In the genomic region with DNA sequence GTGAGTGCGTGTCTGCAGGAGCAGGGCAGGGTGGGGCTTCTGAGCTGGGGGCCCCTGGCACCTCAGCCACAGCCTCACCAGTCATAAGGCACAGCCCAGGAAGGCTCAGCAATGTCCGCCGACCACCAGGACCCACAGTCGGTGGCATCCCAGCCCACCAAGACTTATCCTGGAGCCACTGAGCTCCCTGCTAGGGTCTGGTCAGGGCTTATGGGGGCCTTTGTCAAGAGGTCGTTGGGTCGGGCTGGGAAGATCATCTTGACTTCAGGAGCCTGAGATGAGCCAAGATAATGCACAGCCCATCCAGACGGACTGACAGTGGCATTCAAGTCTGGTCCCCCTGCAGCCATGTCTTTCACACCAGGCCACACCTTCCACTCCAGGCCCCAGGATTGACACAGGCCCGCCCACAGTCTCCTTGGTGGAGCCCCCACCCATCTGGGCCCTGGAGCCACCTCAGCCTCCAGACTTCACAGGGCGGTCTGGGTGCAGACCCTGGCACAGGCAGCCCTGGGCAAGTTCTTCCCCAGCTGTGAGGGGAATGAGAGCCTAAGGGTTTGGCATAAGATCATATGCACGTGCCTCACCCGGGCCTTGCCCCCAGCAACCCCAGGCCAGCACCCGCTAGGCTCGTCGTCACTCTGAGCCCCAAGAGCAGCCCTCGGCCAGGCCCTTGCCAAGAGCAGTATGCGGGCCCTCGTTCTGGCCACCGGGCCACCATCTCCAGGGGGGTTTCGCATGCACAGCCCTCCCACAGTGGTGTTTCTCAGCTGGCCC, we compare ENCODE assay signal across 14 cellular contexts.
DNase-seq lines count a peak whose midpoint lies in the region; ATAC-seq and TF ChIP-seq lines count a peak whose summit lies in the region.
"Had no signal": no experiment of that assay in that cellular context is flagged by ENCODE, and none has a peak within 500 bp of the region (broad histone marks: within the 10 kb centered on the region; RNA-seq: fewer than 3 reads in every experiment).

No MANE protein-coding gene starts in this region.

- CTCF ChIA-PET in activated naive CD4-positive, alpha-beta T cell treated with anti-CD3 and anti-CD28 coated beads, Interleukin-2, amount 10 ng/mL, durations not matched to agents 7 days and 5 days (lab: Charles Lee): no interaction called here

- no peak for TF ChIP-seq POLR2A in adrenal gland (IDR thresholded peaks at IDR 0.05)
- TF ChIP-seq POLR2A in lower leg skin (IDR thresholded peaks at IDR 0.05): no peak

- H3K27me3 Mint-ChIP-seq in activated naive CD4-positive, alpha-beta T cell treated with anti-CD3 and anti-CD28 coated beads, Interleukin-2, amount 10 ng/mL, durations not matched to agents 7 days and 5 days: no peaks in the 10 kb centered on the region
- peaks cover 11% of the 10 kb centered on the region for H3K27me3 Mint-ChIP-seq in type B pancreatic cell

- H3K4me1 ChIP-seq in adrenal gland (replicated peaks in 1 of 2): no peaks in the 10 kb centered on the region

- no peak for ATAC-seq in GM21737 (IDR thresholded peaks at IDR 0.05; ENCODE audit: unreplicated experiment)

- H3K27ac ChIP-seq in adrenal gland: peak overlapping the region in 1 of 5 donors; percentile 72
- H3K27ac ChIP-seq: skin epidermis had no signal

- H3K27ac Mint-ChIP-seq in activated naive CD4-positive, alpha-beta T cell treated with anti-CD3 and anti-CD28 coated beads, Interleukin-2, amount 10 ng/mL, durations not matched to agents 7 days and 5 days: no peak overlapping the region
- no peak overlapping the region for H3K27ac Mint-ChIP-seq in type B pancreatic cell
- H3K27ac Mint-ChIP-seq: natural killer cell treated with Interleukin-12 subunit alpha and Interleukin-12 subunit beta and Interleukin-15 and Interleukin-18, amount 100 ng/mL, for 72 hours had no signal

- no peak for TF ChIP-seq CTCF in adrenal gland (IDR thresholded peaks at IDR 0.05)
- no peak for TF ChIP-seq CTCF in lower leg skin (IDR thresholded peaks at IDR 0.05)
- TF ChIP-seq CTCF in type B pancreatic cell (conservative IDR thresholded peaks at IDR 0.05): no peak

- peaks cover 4% of the 10 kb centered on the region for H3K9me3 Mint-ChIP-seq in activated naive CD4-positive, alpha-beta T cell treated with anti-CD3 and anti-CD28 coated beads, Interleukin-2, amount 10 ng/mL, durations not matched to agents 7 days and 5 days
- peaks cover 5% of the 10 kb centered on the region for H3K9me3 Mint-ChIP-seq in type B pancreatic cell
- H3K9me3 Mint-ChIP-seq: H9; natural killer cell treated with Interleukin-12 subunit alpha and Interleukin-12 subunit beta and Interleukin-15 and Interleukin-18, amount 100 ng/mL, for 72 hours had no signal

- no peak overlapping the region for H3K4me3 ChIP-seq in adrenal gland
- no peak overlapping the region for H3K4me3 ChIP-seq in lower leg skin (ENCODE audit: low read depth, poor library complexity, severe bottlenecking)
- H3K4me3 ChIP-seq: skin epidermis had no signal

- no peak overlapping the region for H3K4me3 Mint-ChIP-seq in activated naive CD4-positive, alpha-beta T cell treated with anti-CD3 and anti-CD28 coated beads, Interleukin-2, amount 10 ng/mL, durations not matched to agents 7 days and 5 days
- no peak overlapping the region for H3K4me3 Mint-ChIP-seq in type B pancreatic cell
- H3K4me3 Mint-ChIP-seq: brain; H9; natural killer cell treated with Interleukin-12 subunit alpha and Interleukin-12 subunit beta and Interleukin-15 and Interleukin-18, amount 100 ng/mL, for 72 hours had no signal

- peaks cover 0 to 4% of the 10 kb centered on the region in 2 donors for H3K36me3 ChIP-seq in adrenal gland (replicated peaks in 1 of 2)

- H3K9me3 ChIP-seq in adrenal gland (replicated peaks in 1 of 3): no peaks in the 10 kb centered on the region

- WGBS in adrenal gland, 4 donors: 91 to 97% (median 94%) methylated on average over 8 to 19 of the region's 19 CpGs
- 78 to 80% methylated on average over 17 to 19 of the region's 19 CpGs for WGBS in lower leg skin, 2 donors

- peaks cover 1% of the 10 kb centered on the region for H3K36me3 Mint-ChIP-seq in activated naive CD4-positive, alpha-beta T cell treated with anti-CD3 and anti-CD28 coated beads, Interleukin-2, amount 10 ng/mL, durations not matched to agents 7 days and 5 days
- no peaks in the 10 kb centered on the region for H3K36me3 Mint-ChIP-seq in type B pancreatic cell
- H3K36me3 Mint-ChIP-seq: brain; natural killer cell treated with Interleukin-12 subunit alpha and Interleukin-12 subunit beta and Interleukin-15 and Interleukin-18, amount 100 ng/mL, for 72 hours had no signal

- H3K4me1 Mint-ChIP-seq in activated naive CD4-positive, alpha-beta T cell treated with anti-CD3 and anti-CD28 coated beads, Interleukin-2, amount 10 ng/mL, durations not matched to agents 7 days and 5 days: peaks cover 7% of the 10 kb centered on the region
- H3K4me1 Mint-ChIP-seq in type B pancreatic cell (ENCODE audit: unreplicated experiment): peaks cover 7% of the 10 kb centered on the region

- peak; percentile 16 for DNase-seq in activated naive CD4-positive, alpha-beta T cell treated with anti-CD3 and anti-CD28 coated beads, Interleukin-2, amount 10 ng/mL, durations not matched to agents 7 days and 5 days
- no peak for DNase-seq in activated naive CD4-positive, alpha-beta T cell (lab: John Stamatoyannopoulos, UW)
- peak in 5 of 7 donors; percentile 9 to 46 (median 15) for DNase-seq in adrenal gland
- DNase-seq in lower leg skin (ENCODE audit: low spot score in 2 of 2): peak; percentile 6 to 80
- DNase-seq in type B pancreatic cell (ENCODE audit: extremely low spot score, unreplicated experiment): peak; percentile 42
- DNase-seq in NCI-H1105 (lab: John Stamatoyannopoulos, UW): no peak
- no peak for DNase-seq in hypothalamus (lab: John Stamatoyannopoulos, UW)
- DNase-seq: activated gamma-delta T cell, NCI-H510A had no signal

- no peaks in the 10 kb centered on the region for H3K27me3 ChIP-seq in adrenal gland

- intact Hi-C loops in adrenal gland (cut with DNase I): no loop called here
- intact Hi-C loops in lower leg skin (cut with DNase I; ENCODE audit: low total_unique reads): no loop called here

Comparison
In these comparisons a context has a peak if more than half of its experiments do, and no peak if none do; other contexts are left out.
1. DNase-seq: peak in activated naive CD4-positive, alpha-beta T cell treated with anti-CD3 and anti-CD28 coated beads, Interleukin-2, amount 10 ng/mL, durations not matched to agents 7 days and 5 days (single experiment), adrenal gland (5 of 7), lower leg skin (2 of 2) and type B pancreatic cell (single experiment); none in activated naive CD4-positive, alpha-beta T cell (0 of 4), NCI-H1105 (single experiment) and hypothalamus (0 of 51).